In the genomic region with DNA sequence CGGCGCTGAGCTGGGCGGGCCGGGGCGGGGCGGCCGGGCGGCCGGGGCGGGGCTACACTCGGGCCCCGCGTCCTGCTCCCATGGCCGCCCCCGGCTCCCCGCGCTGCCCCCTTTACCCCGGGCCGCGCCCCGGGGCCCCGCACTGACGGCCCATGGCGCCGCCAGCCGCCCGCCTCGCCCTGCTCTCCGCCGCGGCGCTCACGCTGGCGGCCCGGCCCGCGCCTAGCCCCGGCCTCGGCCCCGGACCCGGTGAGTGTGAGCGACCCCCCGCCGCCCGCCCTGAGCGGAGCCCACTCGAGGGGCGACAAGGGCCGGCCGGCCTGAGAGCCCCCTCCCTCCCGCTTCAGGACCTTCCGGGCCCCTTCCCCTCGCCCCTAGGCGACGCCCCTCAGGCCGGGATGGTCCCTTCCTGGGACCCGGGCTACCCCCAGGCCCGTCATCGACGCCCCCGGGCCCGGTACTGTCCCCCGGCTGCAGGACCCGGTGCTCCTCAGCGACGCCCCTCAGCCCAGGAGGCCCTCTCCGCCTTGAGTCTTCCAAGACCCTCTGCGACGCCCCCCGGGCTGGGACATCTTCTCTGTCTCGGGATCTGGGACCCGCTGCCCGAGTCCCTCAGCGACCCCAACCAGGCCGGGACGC, we compare ENCODE assay signal across 8 cellular contexts. TPM values are rescaled to one million over a fixed set of nuclear protein-coding genes. Genes with fewer than 3 reads are reported as not detected.
DNase-seq lines count a peak whose midpoint lies in the region; TF ChIP-seq lines count a peak whose summit lies in the region.

KREMEN1 (plus strand) TSS at position 57 of the 639 bp plus-strand sequence; CDS start at position 153, 96 bp downstream.

- H2BK15ac ChIP-seq in H9 (ENCODE audit: low read depth, low read length) = no peak within 1 kb of the TSS

- no peak within 1 kb of the TSS for H2BK20ac ChIP-seq in H9 (ENCODE audit: low read depth, low read length, poor library complexity, severe bottlenecking)

- peak within 1 kb of the TSS; percentile 88 for H2AFZ ChIP-seq in H9 (ENCODE audit: low read length)

- no peak within 1 kb of the TSS; the same call in 1 of the 2 replicates for H3K14ac ChIP-seq in H9 (ENCODE audit: insufficient read depth, low read length)

- H3K36me3 ChIP-seq in WERI-Rb-1 = no peaks in the 10 kb centered on the region

- peaks cover 19% of the 10 kb centered on the region for H3K23me2 ChIP-seq in H9 (ENCODE audit: insufficient read length, low read depth, low read length, poor library complexity, severe bottlenecking)

- H3T11ph ChIP-seq in H9 (ENCODE audit: low read length) = no peak within 1 kb of the TSS

- H3K18ac ChIP-seq in H9 (ENCODE audit: insufficient read length, low read depth, low read length) = no peak within 1 kb of the TSS

- intact Hi-C loops in cardiac septum (cut with DNase I) = loop anchor here (5.0 kb wide), 1 partner anchor 79 kb away; no protein-coding TSS in a partner anchor

- peak within 1 kb of the TSS; percentile 64 for H3K4me2 ChIP-seq in H9 (ENCODE audit: insufficient read depth, insufficient read length, low read length)

- H2AK5ac ChIP-seq in H9 (ENCODE audit: insufficient read length, low read length) = no peak within 1 kb of the TSS

- no peak within 1 kb of the TSS for H4K91ac ChIP-seq in H9 (ENCODE audit: insufficient read length, low read depth, low read length)

- no CpG with 5 or more reads among the region's 76 CpGs for WGBS in H9 (ENCODE audit: extremely low coverage, insufficient read length, low lambda C conversion rate)

- no peak within 1 kb of the TSS for H3K4ac ChIP-seq in H9 (ENCODE audit: low read depth, low read length)

- no peak within 1 kb of the TSS for H2BK120ac ChIP-seq in H9 (ENCODE audit: low read depth, low read length, poor library complexity, severe bottlenecking)

- H4K5ac ChIP-seq in H9 (ENCODE audit: insufficient read length, low read depth, low read length) = no peak within 1 kb of the TSS

- TF ChIP-seq CTCF in H9 (conservative IDR thresholded peaks at IDR 0.05) = no peak
- no peak for TF ChIP-seq CTCF in WERI-Rb-1 (IDR thresholded peaks at IDR 0.05; ENCODE audit: low read depth, low read length)

- H2BK5ac ChIP-seq in H9 (ENCODE audit: insufficient read length, low read length) = no peak within 1 kb of the TSS

- H3K27ac ChIP-seq in H9 (ENCODE audit: insufficient read length, low read depth, low read length) (no peak within 1 kb of the TSS), WERI-Rb-1 (no peak within 1 kb of the TSS)

- H3K27me3 Mint-ChIP-seq in H9 (ENCODE audit: low read depth) = peaks cover 66% of the 10 kb centered on the region

- no peak within 1 kb of the TSS for H2BK12ac ChIP-seq in H9 (ENCODE audit: insufficient read length, low read depth, low read length)

- H3K56ac ChIP-seq in H9 (ENCODE audit: insufficient read length, low read depth, low read length) = no peak within 1 kb of the TSS

- H3K36me3 Mint-ChIP-seq in H9 (ENCODE audit: insufficient read depth in 1 of 3, low read depth in 3 of 3) = no peaks in the 10 kb centered on the region

- H3K23ac ChIP-seq in H9 (ENCODE audit: insufficient read length, low read depth, low read length) = no peak within 1 kb of the TSS

- H3K9me3 Mint-ChIP-seq in H9 = no peaks in the 10 kb centered on the region; a peak in 1 of 5 replicates

- no peak within 1 kb of the TSS for H3K27ac Mint-ChIP-seq in H9

- H3K79me2 ChIP-seq in H9 (ENCODE audit: insufficient read depth, low read length) = no peaks in the 10 kb centered on the region

- H3K9me3 ChIP-seq in H9 (ENCODE audit: control insufficient read depth, low read depth, low read length) (no peaks in the 10 kb centered on the region), WERI-Rb-1 (ENCODE audit: severe bottlenecking) (peaks cover 2% of the 10 kb centered on the region)

- H3K27me3 ChIP-seq in H9 (ENCODE audit: insufficient read depth, low read length) (peaks cover 18% of the 10 kb centered on the region; the same call in 1 of the 2 replicates), WERI-Rb-1 (ENCODE audit: insufficient read depth, low read depth, severe bottlenecking) (no peaks in the 10 kb centered on the region)

- no peaks in the 10 kb centered on the region for H3K79me1 ChIP-seq in H9 (ENCODE audit: insufficient read depth, low read depth, low read length, poor library complexity, severe bottlenecking)

- H3K4me3 ChIP-seq in WERI-Rb-1 (ENCODE audit: low read depth, low read length) = peak within 1 kb of the TSS; percentile 53

- H3K4me1 Mint-ChIP-seq in H9 = peaks cover 21 to 23% of the 10 kb centered on the region in 2 experiments

- H4K8ac ChIP-seq in H9 (replicated peaks; ENCODE audit: insufficient read length, low read depth, low read length) = no peak within 1 kb of the TSS

- no peak within 1 kb of the TSS for H3K9ac ChIP-seq in H9 (ENCODE audit: extremely low read depth, insufficient read length, low read length)

- H3K4me3 Mint-ChIP-seq in H9 = peak within 1 kb of the TSS; percentile 65 to 80

- DNase-seq in H9 (no peak), WERI-Rb-1 (no peak), cardiac septum (ENCODE audit: low spot score) (no peak), renal cortical epithelial cell (ENCODE audit: low read depth) (no peak), HuH-7 (ENCODE audit: low spot score) (no peak), LoVo (ENCODE audit: low spot score) (no peak), GF-D8 (lab: John Stamatoyannopoulos, UW) (no peak)
- no peak for DNase-seq in central memory CD4-positive, alpha-beta T cell

- no peaks in the 10 kb centered on the region for H4K20me1 ChIP-seq in H9 (ENCODE audit: control insufficient read depth, insufficient read depth, insufficient read length)

- H3K4me1 ChIP-seq in H9 (ENCODE audit: insufficient read depth, low read length) = peaks cover 3% of the 10 kb centered on the region; the same call in 1 of the 2 replicates

RNA-seq across cellular contexts. Expression of gene KREMEN1, which starts in this region (rescaled TPM):
- total RNA-seq in H9 (2021) (2.4 and 2.6 TPM in 2 replicates), cardiac septum (52.1 TPM), renal cortical epithelial cell (7.5 and 11.7 TPM in 2 replicates)
